Comparison of ENCODE assay signal across 2 cellular contexts in the genomic region with DNA sequence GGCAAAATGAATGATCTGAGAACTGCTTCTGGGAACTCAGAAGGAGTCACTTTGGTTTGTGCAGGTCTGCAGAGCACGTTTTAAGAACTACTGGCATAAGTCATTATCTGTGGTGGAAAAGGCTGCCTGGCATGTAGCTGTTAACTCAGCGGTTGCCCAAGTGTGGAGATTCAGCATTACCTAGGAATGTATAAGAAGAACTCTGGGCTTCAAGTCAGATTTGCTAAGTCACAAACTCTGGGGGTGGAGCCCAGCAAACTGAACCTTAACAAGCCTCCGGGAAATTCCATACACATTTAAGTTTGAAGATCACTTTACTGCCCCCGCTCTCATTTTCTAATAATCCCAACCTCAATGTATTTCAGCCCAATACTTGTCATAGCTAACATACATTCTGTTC.
TF ChIP-seq lines count a peak whose summit lies in the region.

No MANE protein-coding gene starts in this region.

TF ChIP-seq in SK-N-SH treated with all-trans-retinoic acid at 6 μM for 48 hours, 23 proteins besides CTCF, POLR2A, EP300 and RAD21 (continued from another document):
- no peak for TF ChIP-seq CSRNP3 (CRISPR knock-in tag; IDR thresholded peaks at IDR 0.05)
- TF ChIP-seq TOX (CRISPR knock-in tag; IDR thresholded peaks at IDR 0.05; ENCODE audit: borderline replicate concordance) = no peak
- TF ChIP-seq OSR1 (CRISPR knock-in tag; IDR thresholded peaks at IDR 0.05) = no peak
- TF ChIP-seq ARNTL (CRISPR knock-in tag; IDR thresholded peaks at IDR 0.05; ENCODE audit: borderline replicate concordance, low read depth) = no peak
- no peak for TF ChIP-seq BACH2 (CRISPR knock-in tag; IDR thresholded peaks at IDR 0.05; ENCODE audit: borderline replicate concordance)
- no peak for TF ChIP-seq RARB (CRISPR knock-in tag; IDR thresholded peaks at IDR 0.05)
- no peak for TF ChIP-seq TCF4 (CRISPR knock-in tag; IDR thresholded peaks at IDR 0.05; ENCODE audit: borderline replicate concordance)

TF ChIP-seq in SK-N-SH, 30 proteins besides CTCF, POLR2A, EP300 and RAD21 (continued from another document):
- TF ChIP-seq MEF2A (IDR thresholded peaks at IDR 0.05; ENCODE audit: borderline replicate concordance, low read depth) = no peak
